ENCODE assay signal across 19 cellular contexts in the genomic region with DNA sequence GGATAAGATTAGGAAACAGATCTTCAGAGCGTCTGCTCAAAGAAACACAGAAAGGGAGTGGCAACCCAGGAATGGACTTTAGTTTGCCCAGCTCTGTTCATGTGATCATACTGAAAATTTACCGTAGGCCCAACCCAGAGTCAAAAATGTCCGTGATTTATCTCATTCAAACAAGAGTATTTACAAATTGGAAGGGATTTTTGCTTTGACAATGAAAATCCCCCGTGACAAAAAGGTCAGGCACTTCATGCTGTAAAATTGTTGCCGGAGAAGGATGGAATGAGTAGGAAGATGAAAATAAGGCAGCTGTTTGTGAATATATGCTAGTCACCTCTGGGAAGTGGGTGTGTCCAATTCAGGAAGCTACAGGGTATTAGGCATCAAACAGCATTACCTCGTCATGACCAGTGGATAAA. TPM values are rescaled to one million over a fixed set of nuclear protein-coding genes. Genes with fewer than 3 reads are reported as not detected.
DNase-seq lines count a peak whose midpoint lies in the region; ATAC-seq and TF ChIP-seq lines count a peak whose summit lies in the region.
"Had no signal": no experiment of that assay in that cellular context is flagged by ENCODE, and none has a peak within 500 bp of the region (broad histone marks: within the 10 kb centered on the region; RNA-seq: fewer than 3 reads in every experiment).

No MANE protein-coding gene starts in this region.

- no peaks in the 10 kb centered on the region for H3K79me2 ChIP-seq in smooth muscle cell (ENCODE audit: low read depth)

- POLR2A ChIA-PET in activated CD8-positive, alpha-beta T cell treated with anti-CD3 and anti-CD28 coated beads for 36 hours (lab: Charles Lee), result no interaction called here

- peaks cover 36% of the 10 kb centered on the region for H3K4me1 Mint-ChIP-seq in activated CD4-positive, alpha-beta T cell treated with anti-CD3 and anti-CD28 coated beads, Interleukin-2, amount 10 ng/mL, durations not matched to agents 24 days and 14 days
- H3K4me1 Mint-ChIP-seq in activated CD8-positive, alpha-beta T cell treated with anti-CD3 and anti-CD28 coated beads for 36 hours (ENCODE audit: low read depth), result peaks cover 54% of the 10 kb centered on the region
- H3K4me1 Mint-ChIP-seq: nephron progenitor cell had no signal

- no peak overlapping the region for H3K4me2 ChIP-seq in smooth muscle cell
- H3K4me2 ChIP-seq: A549 had no signal

- H3K27me3 ChIP-seq in smooth muscle cell (ENCODE audit: low read depth), result no peaks in the 10 kb centered on the region
- H3K27me3 ChIP-seq in psoas muscle (ENCODE audit: insufficient read depth in 3 of 3, low read length in 2 of 3), result no peaks in the 10 kb centered on the region
- H3K27me3 ChIP-seq: esophagus squamous epithelium had no signal

- WGBS in smooth muscle cell (ENCODE audit: low lambda C conversion rate), result 88% methylated on average over 6 of the region's 6 CpGs
- 29 to 38% (median 30%) methylated on average over 6 of the region's 6 CpGs for WGBS in psoas muscle, 3 donors

- no peaks in the 10 kb centered on the region for H3K4me1 ChIP-seq in smooth muscle cell (ENCODE audit: low read depth)
- no peaks in the 10 kb centered on the region for H3K4me1 ChIP-seq in psoas muscle
- H3K4me1 ChIP-seq: A549 had no signal

- peak overlapping the region; percentile 77 for H3K4me3 Mint-ChIP-seq in activated CD4-positive, alpha-beta T cell treated with anti-CD3 and anti-CD28 coated beads, Interleukin-2, amount 10 ng/mL, durations not matched to agents 24 days and 14 days
- peak overlapping the region; percentile 54 for H3K4me3 Mint-ChIP-seq in activated CD8-positive, alpha-beta T cell treated with anti-CD3 and anti-CD28 coated beads for 36 hours
- H3K4me3 Mint-ChIP-seq: nephron progenitor cell had no signal

- H3K9me3 Mint-ChIP-seq in activated CD4-positive, alpha-beta T cell treated with anti-CD3 and anti-CD28 coated beads, Interleukin-2, amount 10 ng/mL, durations not matched to agents 24 days and 14 days, result no peaks in the 10 kb centered on the region
- no peaks in the 10 kb centered on the region for H3K9me3 Mint-ChIP-seq in activated CD8-positive, alpha-beta T cell treated with anti-CD3 and anti-CD28 coated beads for 36 hours

- no peak overlapping the region for H3K9ac ChIP-seq in smooth muscle cell (ENCODE audit: low read depth)

- H3K27ac ChIP-seq in smooth muscle cell (ENCODE audit: low read depth), result no peak overlapping the region
- no peak overlapping the region for H3K27ac ChIP-seq in psoas muscle
- H3K27ac ChIP-seq: A549, esophagus squamous epithelium, RWPE1 had no signal

- TF ChIP-seq CTCF in activated CD8-positive, alpha-beta T cell treated with anti-CD3 and anti-CD28 coated beads for 36 hours (IDR thresholded peaks at IDR 0.05), result no peak
- TF ChIP-seq CTCF in smooth muscle cell (IDR thresholded peaks at IDR 0.05; ENCODE audit: borderline replicate concordance, insufficient read depth, poor library complexity, severe bottlenecking) (no peak), psoas muscle (IDR thresholded peaks at IDR 0.05) (no peak)

- intact Hi-C loops in activated CD4-positive, alpha-beta T cell treated with anti-CD3 and anti-CD28 coated beads, Interleukin-2, amount 10 ng/mL, durations not matched to agents 24 days and 14 days (cut with micrococcal nuclease), result no loop called here
- intact Hi-C loops in activated CD8-positive, alpha-beta T cell treated with anti-CD3 and anti-CD28 coated beads for 36 hours (cut with micrococcal nuclease), result no loop called here
- intact Hi-C loops in psoas muscle (cut with DNase I), result no loop called here

- H3K9me3 ChIP-seq in smooth muscle cell (replicated peaks; ENCODE audit: low read depth) (no peaks in the 10 kb centered on the region), psoas muscle (no peaks in the 10 kb centered on the region)
- H3K9me3 ChIP-seq: A549, esophagus squamous epithelium had no signal

- peak; percentile 56 for DNase-seq in activated CD4-positive, alpha-beta T cell treated with anti-CD3 and anti-CD28 coated beads, Interleukin-2, amount 10 ng/mL, durations not matched to agents 24 days and 14 days
- no peak for DNase-seq in activated CD4-positive, alpha-beta T cell treated with anti-CD3 and anti-CD28 coated beads for 4 hours
- DNase-seq in activated CD8-positive, alpha-beta T cell treated with anti-CD3 and anti-CD28 coated beads for 36 hours, result no peak
- DNase-seq in iris pigment epithelial cell (ENCODE audit: low read depth) (peak; percentile 77), smooth muscle cell (lab: John Stamatoyannopoulos, UW; ENCODE audit: unreplicated experiment) (no peak), psoas muscle (no peak), NCI-H146 (lab: John Stamatoyannopoulos, UW) (no peak)
- DNase-seq: activated CD8-positive, alpha-beta memory T cell treated with anti-CD3 and anti-CD28 coated beads, Interleukin-2, amount 50 U/mL, for 4 hours; DMS79 treated with DMSO at 0.1 percent for 48 hours; esophagus squamous epithelium; GOT3; nephron progenitor cell; stimulated activated CD4-positive, alpha-beta T cell treated with anti-CD3 and anti-CD28 coated beads, Interleukin-12 subunit alpha, Interleukin-12 subunit beta, amount 100 ng/mL, for 4 hours; trophoblast cell had no signal

- H3K36me3 Mint-ChIP-seq in activated CD4-positive, alpha-beta T cell treated with anti-CD3 and anti-CD28 coated beads, Interleukin-2, amount 10 ng/mL, durations not matched to agents 24 days and 14 days (ENCODE audit: low read depth), result no peaks in the 10 kb centered on the region
- H3K36me3 Mint-ChIP-seq in activated CD8-positive, alpha-beta T cell treated with anti-CD3 and anti-CD28 coated beads for 36 hours (ENCODE audit: low read depth), result peaks cover 3% of the 10 kb centered on the region
- H3K36me3 Mint-ChIP-seq: brain had no signal

- no peaks in the 10 kb centered on the region for H4K20me1 ChIP-seq in smooth muscle cell (ENCODE audit: low read depth)

- peak overlapping the region; percentile 52 for H3K27ac Mint-ChIP-seq in activated CD4-positive, alpha-beta T cell treated with anti-CD3 and anti-CD28 coated beads, Interleukin-2, amount 10 ng/mL, durations not matched to agents 24 days and 14 days
- H3K27ac Mint-ChIP-seq in activated CD8-positive, alpha-beta T cell treated with anti-CD3 and anti-CD28 coated beads for 36 hours, result peak overlapping the region; percentile 61
- H3K27ac Mint-ChIP-seq: nephron progenitor cell had no signal

- CTCF ChIA-PET in activated CD8-positive, alpha-beta T cell treated with anti-CD3 and anti-CD28 coated beads for 36 hours (lab: Charles Lee), result interaction anchor here (1.3 kb wide), 1 partner anchor 17 kb away, joined by 3 read pairs; no protein-coding TSS in a partner anchor

- H3K36me3 ChIP-seq in smooth muscle cell (ENCODE audit: low read depth), result no peaks in the 10 kb centered on the region
- H3K36me3 ChIP-seq in psoas muscle (ENCODE audit: insufficient read depth in 1 of 2, low read depth in 1 of 2), result no peaks in the 10 kb centered on the region
- H3K36me3 ChIP-seq: esophagus squamous epithelium had no signal

- ATAC-seq in activated CD8-positive, alpha-beta T cell treated with anti-CD3 and anti-CD28 coated beads for 36 hours, result peak; percentile 21
- ATAC-seq in HG02763 (IDR thresholded peaks at IDR 0.05; ENCODE audit: unreplicated experiment) (no peak), psoas muscle (no peak)
- ATAC-seq: A549, GM12878 had no signal

- H3K27me3 Mint-ChIP-seq in activated CD4-positive, alpha-beta T cell treated with anti-CD3 and anti-CD28 coated beads, Interleukin-2, amount 10 ng/mL, durations not matched to agents 24 days and 14 days, result no peaks in the 10 kb centered on the region
- H3K27me3 Mint-ChIP-seq in activated CD8-positive, alpha-beta T cell treated with anti-CD3 and anti-CD28 coated beads for 36 hours, result no peaks in the 10 kb centered on the region

- peak overlapping the region; percentile 19 for H2AFZ ChIP-seq in smooth muscle cell (ENCODE audit: low read depth)

- no peaks in the 10 kb centered on the region for H3F3A ChIP-seq in smooth muscle cell (ENCODE audit: low read depth)

- peak overlapping the region; percentile 38 for H3K4me3 ChIP-seq in smooth muscle cell
- no peak overlapping the region for H3K4me3 ChIP-seq in psoas muscle
- H3K4me3 ChIP-seq: A549, esophagus squamous epithelium, GM12878 had no signal

RNA-seq across cellular contexts. Expression of a gene that starts 1.2 kb away (rescaled TPM):
- 0.19 and 0.23 TPM in 2 replicates for total RNA-seq in activated CD4-positive, alpha-beta T cell treated with anti-CD3 and anti-CD28 coated beads, Interleukin-2, amount 10 ng/mL, durations not matched to agents 24 days and 14 days
- total RNA-seq in activated CD8-positive, alpha-beta T cell treated with anti-CD3 and anti-CD28 coated beads for 36 hours, result 1 to 10 TPM; 1.1 to 2.2 TPM
- total RNA-seq in smooth muscle cell (0.13 TPM in 1 of 2 replicates, not detected in the other), psoas muscle (under 1 TPM; 0.24 to 0.74 (median 0.39) TPM)
- polyA plus RNA-seq in smooth muscle cell (0.02 TPM in 1 of 2 replicates, not detected in the other), psoas muscle (under 1 TPM; 0.03 to 0.14 (median 0.10) TPM)

Comparison
In these comparisons a context has a peak if more than half of its experiments do, and no peak if none do; other contexts are left out.
1. DNase-seq: peak in activated CD4-positive, alpha-beta T cell treated with anti-CD3 and anti-CD28 coated beads, Interleukin-2, amount 10 ng/mL, durations not matched to agents 24 days and 14 days (single experiment) and iris pigment epithelial cell (single experiment); none in activated CD4-positive, alpha-beta T cell treated with anti-CD3 and anti-CD28 coated beads for 4 hours (0 of 2), activated CD8-positive, alpha-beta T cell treated with anti-CD3 and anti-CD28 coated beads for 36 hours (single experiment), smooth muscle cell (single experiment), psoas muscle (0 of 2) and NCI-H146 (single experiment).